Comparison of ENCODE assay signal across 8 cellular contexts in genomic region chr10:11685787-11686218, GRCh38. TPM values are rescaled to one million over a fixed set of nuclear protein-coding genes. Genes with fewer than 3 reads are reported as not detected.
A peak's percentile ranks its signal among the peaks of the same experiment; 100 is the strongest.
DNase-seq lines count a peak whose midpoint lies in the region; ATAC-seq lines count a peak whose summit lies in the region.

No MANE protein-coding gene starts in this region.

- H3K4me3 Mint-ChIP-seq in activated T-helper 17 cell treated with anti-CD3 and anti-CD28 coated beads, Interleukin-2, amount 50 U/mL, for 72 hours, result peak overlapping the region; percentile 68

- H3K36me3 Mint-ChIP-seq in activated T-helper 17 cell treated with anti-CD3 and anti-CD28 coated beads, Interleukin-2, amount 50 U/mL, for 72 hours (ENCODE audit: low read depth), result no peaks in the 10 kb centered on the region

- H3K9me3 Mint-ChIP-seq in activated T-helper 17 cell treated with anti-CD3 and anti-CD28 coated beads, Interleukin-2, amount 50 U/mL, for 72 hours, result no peaks in the 10 kb centered on the region

- peak overlapping the region; percentile 74 for H3K27ac Mint-ChIP-seq in activated T-helper 17 cell treated with anti-CD3 and anti-CD28 coated beads, Interleukin-2, amount 50 U/mL, for 72 hours

- H3K27me3 Mint-ChIP-seq in activated T-helper 17 cell treated with anti-CD3 and anti-CD28 coated beads, Interleukin-2, amount 50 U/mL, for 72 hours, result no peaks in the 10 kb centered on the region

- ATAC-seq in activated T-helper 17 cell treated with anti-CD3 and anti-CD28 coated beads, Interleukin-2, amount 50 U/mL, for 72 hours (replicated peaks), result no peak
- ATAC-seq in left ventricle myocardium superior (peak; percentile 26), GM19395 (IDR thresholded peaks at IDR 0.05; ENCODE audit: unreplicated experiment) (no peak), GM21723 (IDR thresholded peaks at IDR 0.05; ENCODE audit: unreplicated experiment) (no peak)

- peak; percentile 47 for DNase-seq in activated gamma-delta T cell treated with Interleukin-2 at 50 U/mL for 16 hours
- no peak for DNase-seq in activated gamma-delta T cell (lab: John Stamatoyannopoulos, UW)
- DNase-seq in NCI-H345 (lab: John Stamatoyannopoulos, UW), result peak; percentile 80
- DNase-seq in left ventricle myocardium superior, result peak; percentile 74
- peak; percentile 14 to 16 for DNase-seq in stimulated activated CD8-positive, alpha-beta memory T cell treated with anti-CD3 and anti-CD28 coated beads, Interleukin-7, amount 100 ng/mL, for 4 hours (ENCODE audit: low read depth in 2 of 2)

- peaks cover 20% of the 10 kb centered on the region for H3K4me1 Mint-ChIP-seq in activated T-helper 17 cell treated with anti-CD3 and anti-CD28 coated beads, Interleukin-2, amount 50 U/mL, for 72 hours

- intact Hi-C loops in left ventricle myocardium superior (cut with micrococcal nuclease), result no loop called here

RNA-seq across cellular contexts. Expression of gene ECHDC3, which starts 56.4 kb away (rescaled TPM):
- total RNA-seq in activated T-helper 17 cell treated with anti-CD3 and anti-CD28 coated beads, Interleukin-2, amount 50 U/mL, for 72 hours, result 1 to 10 TPM in 1 of 2 donors, not detected in 1; 1.5 TPM
- total RNA-seq in left ventricle myocardium superior, result 94.6 TPM

Comparison
In these comparisons a context has a peak if more than half of its experiments do, and no peak if none do; other contexts are left out.
1. RNA of gene ECHDC3, which starts 56.4 kb away (total RNA-seq): 94.6 TPM in left ventricle myocardium superior (single experiment); 1.5 TPM in activated T-helper 17 cell treated with anti-CD3 and anti-CD28 coated beads, Interleukin-2, amount 50 U/mL, for 72 hours; every median in the first group is over 10 times any median in the second.